1 cellular context compared by ENCODE assay signal in genomic region chr6:130864344-130864743, GRCh38.
TF ChIP-seq lines count a peak whose summit lies in the region.

No MANE protein-coding gene starts in this region.

TF ChIP-seq in HepG2, 621 proteins besides CTCF, POLR2A, EP300 and RAD21 (continued from another document and continues in another):
- TF ChIP-seq, protein P1, sequence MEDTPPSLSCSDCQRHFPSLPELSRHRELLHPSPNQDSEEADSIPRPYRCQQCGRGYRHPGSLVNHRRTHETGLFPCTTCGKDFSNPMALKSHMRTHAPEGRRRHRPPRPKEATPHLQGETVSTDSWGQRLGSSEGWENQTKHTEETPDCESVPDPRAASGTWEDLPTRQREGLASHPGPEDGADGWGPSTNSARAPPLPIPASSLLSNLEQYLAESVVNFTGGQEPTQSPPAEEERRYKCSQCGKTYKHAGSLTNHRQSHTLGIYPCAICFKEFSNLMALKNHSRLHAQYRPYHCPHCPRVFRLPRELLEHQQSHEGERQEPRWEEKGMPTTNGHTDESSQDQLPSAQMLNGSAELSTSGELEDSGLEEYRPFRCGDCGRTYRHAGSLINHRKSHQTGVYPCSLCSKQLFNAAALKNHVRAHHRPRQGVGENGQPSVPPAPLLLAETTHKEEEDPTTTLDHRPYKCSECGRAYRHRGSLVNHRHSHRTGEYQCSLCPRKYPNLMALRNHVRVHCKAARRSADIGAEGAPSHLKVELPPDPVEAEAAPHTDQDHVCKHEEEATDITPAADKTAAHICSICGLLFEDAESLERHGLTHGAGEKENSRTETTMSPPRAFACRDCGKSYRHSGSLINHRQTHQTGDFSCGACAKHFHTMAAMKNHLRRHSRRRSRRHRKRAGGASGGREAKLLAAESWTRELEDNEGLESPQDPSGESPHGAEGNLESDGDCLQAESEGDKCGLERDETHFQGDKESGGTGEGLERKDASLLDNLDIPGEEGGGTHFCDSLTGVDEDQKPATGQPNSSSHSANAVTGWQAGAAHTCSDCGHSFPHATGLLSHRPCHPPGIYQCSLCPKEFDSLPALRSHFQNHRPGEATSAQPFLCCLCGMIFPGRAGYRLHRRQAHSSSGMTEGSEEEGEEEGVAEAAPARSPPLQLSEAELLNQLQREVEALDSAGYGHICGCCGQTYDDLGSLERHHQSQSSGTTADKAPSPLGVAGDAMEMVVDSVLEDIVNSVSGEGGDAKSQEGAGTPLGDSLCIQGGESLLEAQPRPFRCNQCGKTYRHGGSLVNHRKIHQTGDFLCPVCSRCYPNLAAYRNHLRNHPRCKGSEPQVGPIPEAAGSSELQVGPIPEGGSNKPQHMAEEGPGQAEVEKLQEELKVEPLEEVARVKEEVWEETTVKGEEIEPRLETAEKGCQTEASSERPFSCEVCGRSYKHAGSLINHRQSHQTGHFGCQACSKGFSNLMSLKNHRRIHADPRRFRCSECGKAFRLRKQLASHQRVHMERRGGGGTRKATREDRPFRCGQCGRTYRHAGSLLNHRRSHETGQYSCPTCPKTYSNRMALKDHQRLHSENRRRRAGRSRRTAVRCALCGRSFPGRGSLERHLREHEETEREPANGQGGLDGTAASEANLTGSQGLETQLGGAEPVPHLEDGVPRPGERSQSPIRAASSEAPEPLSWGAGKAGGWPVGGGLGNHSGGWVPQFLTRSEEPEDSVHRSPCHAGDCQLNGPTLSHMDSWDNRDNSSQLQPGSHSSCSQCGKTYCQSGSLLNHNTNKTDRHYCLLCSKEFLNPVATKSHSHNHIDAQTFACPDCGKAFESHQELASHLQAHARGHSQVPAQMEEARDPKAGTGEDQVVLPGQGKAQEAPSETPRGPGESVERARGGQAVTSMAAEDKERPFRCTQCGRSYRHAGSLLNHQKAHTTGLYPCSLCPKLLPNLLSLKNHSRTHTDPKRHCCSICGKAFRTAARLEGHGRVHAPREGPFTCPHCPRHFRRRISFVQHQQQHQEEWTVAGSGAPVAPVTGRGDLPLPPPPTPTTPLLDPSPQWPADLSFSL (CRISPR knock-in tag; IDR thresholded peaks at IDR 0.05), result peak; percentile 49; the same call in 1 of the 2 replicates
- TF ChIP-seq ZNF350 (CRISPR knock-in tag; IDR thresholded peaks at IDR 0.05; ENCODE audit: borderline replicate concordance, low read depth) (peak; percentile 48; the same call in 1 of the 2 replicates), ZNF275 (CRISPR knock-in tag; IDR thresholded peaks at IDR 0.05; ENCODE audit: borderline replicate concordance) (no peak), TOE1 (CRISPR knock-in tag; IDR thresholded peaks at IDR 0.05) (0 out of 2 replicates have a peak, but pooled peaks have one; percentile 42), ZNF460 (CRISPR knock-in tag; IDR thresholded peaks at IDR 0.05; ENCODE audit: borderline replicate concordance) (no peak), FOXP4 (CRISPR knock-in tag; IDR thresholded peaks at IDR 0.05) (peak; percentile 91), HOXA3 (CRISPR knock-in tag; IDR thresholded peaks at IDR 0.05) (peak; percentile 83; the same call in 1 of the 2 replicates), MIER3 (CRISPR knock-in tag; IDR thresholded peaks at IDR 0.05; ENCODE audit: borderline replicate concordance) (peak; percentile 84), GATAD2A (CRISPR knock-in tag; IDR thresholded peaks at IDR 0.05) (peak; percentile 91), ZNF510 (CRISPR knock-in tag; IDR thresholded peaks at IDR 0.05; ENCODE audit: low read depth) (no peak), ZNF775 (CRISPR knock-in tag; IDR thresholded peaks at IDR 0.05; ENCODE audit: borderline replicate concordance) (no peak), SIX1 (CRISPR knock-in tag; IDR thresholded peaks at IDR 0.05; ENCODE audit: borderline replicate concordance) (peak; percentile 68), PRMT3 (CRISPR knock-in tag; IDR thresholded peaks at IDR 0.05; ENCODE audit: borderline replicate concordance, low read depth) (no peak), MTF2 (CRISPR knock-in tag; IDR thresholded peaks at IDR 0.05; ENCODE audit: borderline replicate concordance) (no peak), ZNF83 (CRISPR knock-in tag; IDR thresholded peaks at IDR 0.05; ENCODE audit: borderline replicate concordance) (no peak), GATAD1 (CRISPR knock-in tag; IDR thresholded peaks at IDR 0.05) (no peak), RCOR2 (CRISPR knock-in tag; IDR thresholded peaks at IDR 0.05) (peak; percentile 47; the same call in 1 of the 2 replicates), GZF1 (CRISPR knock-in tag; IDR thresholded peaks at IDR 0.05) (0 out of 2 replicates have a peak, but pooled peaks have one; percentile 48), TMF1 (CRISPR knock-in tag; IDR thresholded peaks at IDR 0.05; ENCODE audit: low read depth) (no peak), GATA4 (IDR thresholded peaks at IDR 0.05; ENCODE audit: borderline replicate concordance, low read depth) (no peak), PHF5A (CRISPR knock-in tag; IDR thresholded peaks at IDR 0.05; ENCODE audit: low read depth, unreplicated experiment) (peak; percentile 48), PHF21A (CRISPR knock-in tag; IDR thresholded peaks at IDR 0.05) (0 out of 2 replicates have a peak, but pooled peaks have one; percentile 28), TAF1 (CRISPR knock-in tag; IDR thresholded peaks at IDR 0.05) (0 out of 2 replicates have a peak, but pooled peaks have one; percentile 28), RXRA (CRISPR knock-in tag; IDR thresholded peaks at IDR 0.05) (peak; percentile 62; the same call in 1 of the 2 replicates), KLF16 (CRISPR knock-in tag; IDR thresholded peaks at IDR 0.05) (peak in 1 of 2 experiments; percentile 49; a peak in 1 of 4 replicates), TFE3 (CRISPR knock-in tag; IDR thresholded peaks at IDR 0.05) (peak; percentile 63; the same call in 1 of the 2 replicates), MATR3 (CRISPR knock-in tag; IDR thresholded peaks at IDR 0.05) (no peak), NFIB (CRISPR knock-in tag; IDR thresholded peaks at IDR 0.05; ENCODE audit: borderline replicate concordance) (no peak), FOSL2 (CRISPR knock-in tag; IDR thresholded peaks at IDR 0.05) (peak; percentile 61; the same call in 1 of the 2 replicates), FOXK2 (IDR thresholded peaks at IDR 0.05) (no peak), RBAK (CRISPR knock-in tag; IDR thresholded peaks at IDR 0.05) (0 out of 2 replicates have a peak, but pooled peaks have one; percentile 30), SALL1 (CRISPR knock-in tag; IDR thresholded peaks at IDR 0.05) (peak; percentile 97), ZNF354B (CRISPR knock-in tag; IDR thresholded peaks at IDR 0.05) (no peak), ESRRA (CRISPR knock-in tag; IDR thresholded peaks at IDR 0.05; ENCODE audit: low read depth) (0 out of 2 replicates have a peak, but pooled peaks have one; percentile 49), ZNF501 (CRISPR knock-in tag; IDR thresholded peaks at IDR 0.05) (peak; percentile 63; the same call in 1 of the 2 replicates)
- TF ChIP-seq, protein P2, sequence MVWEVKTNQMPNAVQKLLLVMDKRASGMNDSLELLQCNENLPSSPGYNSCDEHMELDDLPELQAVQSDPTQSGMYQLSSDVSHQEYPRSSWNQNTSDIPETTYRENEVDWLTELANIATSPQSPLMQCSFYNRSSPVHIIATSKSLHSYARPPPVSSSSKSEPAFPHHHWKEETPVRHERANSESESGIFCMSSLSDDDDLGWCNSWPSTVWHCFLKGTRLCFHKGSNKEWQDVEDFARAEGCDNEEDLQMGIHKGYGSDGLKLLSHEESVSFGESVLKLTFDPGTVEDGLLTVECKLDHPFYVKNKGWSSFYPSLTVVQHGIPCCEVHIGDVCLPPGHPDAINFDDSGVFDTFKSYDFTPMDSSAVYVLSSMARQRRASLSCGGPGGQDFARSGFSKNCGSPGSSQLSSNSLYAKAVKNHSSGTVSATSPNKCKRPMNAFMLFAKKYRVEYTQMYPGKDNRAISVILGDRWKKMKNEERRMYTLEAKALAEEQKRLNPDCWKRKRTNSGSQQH (CRISPR knock-in tag; IDR thresholded peaks at IDR 0.05; ENCODE audit: low read depth), result peak; percentile 75; the same call in 1 of the 2 replicates
- TF ChIP-seq, protein P3, sequence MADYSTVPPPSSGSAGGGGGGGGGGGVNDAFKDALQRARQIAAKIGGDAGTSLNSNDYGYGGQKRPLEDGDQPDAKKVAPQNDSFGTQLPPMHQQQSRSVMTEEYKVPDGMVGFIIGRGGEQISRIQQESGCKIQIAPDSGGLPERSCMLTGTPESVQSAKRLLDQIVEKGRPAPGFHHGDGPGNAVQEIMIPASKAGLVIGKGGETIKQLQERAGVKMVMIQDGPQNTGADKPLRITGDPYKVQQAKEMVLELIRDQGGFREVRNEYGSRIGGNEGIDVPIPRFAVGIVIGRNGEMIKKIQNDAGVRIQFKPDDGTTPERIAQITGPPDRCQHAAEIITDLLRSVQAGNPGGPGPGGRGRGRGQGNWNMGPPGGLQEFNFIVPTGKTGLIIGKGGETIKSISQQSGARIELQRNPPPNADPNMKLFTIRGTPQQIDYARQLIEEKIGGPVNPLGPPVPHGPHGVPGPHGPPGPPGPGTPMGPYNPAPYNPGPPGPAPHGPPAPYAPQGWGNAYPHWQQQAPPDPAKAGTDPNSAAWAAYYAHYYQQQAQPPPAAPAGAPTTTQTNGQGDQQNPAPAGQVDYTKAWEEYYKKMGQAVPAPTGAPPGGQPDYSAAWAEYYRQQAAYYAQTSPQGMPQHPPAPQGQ (CRISPR knock-in tag; IDR thresholded peaks at IDR 0.05; ENCODE audit: borderline replicate concordance), result no peak
- TF ChIP-seq, protein P4, sequence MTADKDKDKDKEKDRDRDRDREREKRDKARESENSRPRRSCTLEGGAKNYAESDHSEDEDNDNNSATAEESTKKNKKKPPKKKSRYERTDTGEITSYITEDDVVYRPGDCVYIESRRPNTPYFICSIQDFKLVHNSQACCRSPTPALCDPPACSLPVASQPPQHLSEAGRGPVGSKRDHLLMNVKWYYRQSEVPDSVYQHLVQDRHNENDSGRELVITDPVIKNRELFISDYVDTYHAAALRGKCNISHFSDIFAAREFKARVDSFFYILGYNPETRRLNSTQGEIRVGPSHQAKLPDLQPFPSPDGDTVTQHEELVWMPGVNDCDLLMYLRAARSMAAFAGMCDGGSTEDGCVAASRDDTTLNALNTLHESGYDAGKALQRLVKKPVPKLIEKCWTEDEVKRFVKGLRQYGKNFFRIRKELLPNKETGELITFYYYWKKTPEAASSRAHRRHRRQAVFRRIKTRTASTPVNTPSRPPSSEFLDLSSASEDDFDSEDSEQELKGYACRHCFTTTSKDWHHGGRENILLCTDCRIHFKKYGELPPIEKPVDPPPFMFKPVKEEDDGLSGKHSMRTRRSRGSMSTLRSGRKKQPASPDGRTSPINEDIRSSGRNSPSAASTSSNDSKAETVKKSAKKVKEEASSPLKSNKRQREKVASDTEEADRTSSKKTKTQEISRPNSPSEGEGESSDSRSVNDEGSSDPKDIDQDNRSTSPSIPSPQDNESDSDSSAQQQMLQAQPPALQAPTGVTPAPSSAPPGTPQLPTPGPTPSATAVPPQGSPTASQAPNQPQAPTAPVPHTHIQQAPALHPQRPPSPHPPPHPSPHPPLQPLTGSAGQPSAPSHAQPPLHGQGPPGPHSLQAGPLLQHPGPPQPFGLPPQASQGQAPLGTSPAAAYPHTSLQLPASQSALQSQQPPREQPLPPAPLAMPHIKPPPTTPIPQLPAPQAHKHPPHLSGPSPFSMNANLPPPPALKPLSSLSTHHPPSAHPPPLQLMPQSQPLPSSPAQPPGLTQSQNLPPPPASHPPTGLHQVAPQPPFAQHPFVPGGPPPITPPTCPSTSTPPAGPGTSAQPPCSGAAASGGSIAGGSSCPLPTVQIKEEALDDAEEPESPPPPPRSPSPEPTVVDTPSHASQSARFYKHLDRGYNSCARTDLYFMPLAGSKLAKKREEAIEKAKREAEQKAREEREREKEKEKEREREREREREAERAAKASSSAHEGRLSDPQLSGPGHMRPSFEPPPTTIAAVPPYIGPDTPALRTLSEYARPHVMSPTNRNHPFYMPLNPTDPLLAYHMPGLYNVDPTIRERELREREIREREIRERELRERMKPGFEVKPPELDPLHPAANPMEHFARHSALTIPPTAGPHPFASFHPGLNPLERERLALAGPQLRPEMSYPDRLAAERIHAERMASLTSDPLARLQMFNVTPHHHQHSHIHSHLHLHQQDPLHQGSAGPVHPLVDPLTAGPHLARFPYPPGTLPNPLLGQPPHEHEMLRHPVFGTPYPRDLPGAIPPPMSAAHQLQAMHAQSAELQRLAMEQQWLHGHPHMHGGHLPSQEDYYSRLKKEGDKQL (CRISPR knock-in tag; IDR thresholded peaks at IDR 0.05; ENCODE audit: low read depth), result peak; percentile 60; the same call in 1 of the 2 replicates
- TF ChIP-seq, protein P5, sequence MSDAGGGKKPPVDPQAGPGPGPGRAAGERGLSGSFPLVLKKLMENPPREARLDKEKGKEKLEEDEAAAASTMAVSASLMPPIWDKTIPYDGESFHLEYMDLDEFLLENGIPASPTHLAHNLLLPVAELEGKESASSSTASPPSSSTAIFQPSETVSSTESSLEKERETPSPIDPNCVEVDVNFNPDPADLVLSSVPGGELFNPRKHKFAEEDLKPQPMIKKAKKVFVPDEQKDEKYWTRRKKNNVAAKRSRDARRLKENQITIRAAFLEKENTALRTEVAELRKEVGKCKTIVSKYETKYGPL (CRISPR knock-in tag; IDR thresholded peaks at IDR 0.05), result no peak
